Comparison of ENCODE assay signal across 27 cellular contexts in the genomic region with DNA sequence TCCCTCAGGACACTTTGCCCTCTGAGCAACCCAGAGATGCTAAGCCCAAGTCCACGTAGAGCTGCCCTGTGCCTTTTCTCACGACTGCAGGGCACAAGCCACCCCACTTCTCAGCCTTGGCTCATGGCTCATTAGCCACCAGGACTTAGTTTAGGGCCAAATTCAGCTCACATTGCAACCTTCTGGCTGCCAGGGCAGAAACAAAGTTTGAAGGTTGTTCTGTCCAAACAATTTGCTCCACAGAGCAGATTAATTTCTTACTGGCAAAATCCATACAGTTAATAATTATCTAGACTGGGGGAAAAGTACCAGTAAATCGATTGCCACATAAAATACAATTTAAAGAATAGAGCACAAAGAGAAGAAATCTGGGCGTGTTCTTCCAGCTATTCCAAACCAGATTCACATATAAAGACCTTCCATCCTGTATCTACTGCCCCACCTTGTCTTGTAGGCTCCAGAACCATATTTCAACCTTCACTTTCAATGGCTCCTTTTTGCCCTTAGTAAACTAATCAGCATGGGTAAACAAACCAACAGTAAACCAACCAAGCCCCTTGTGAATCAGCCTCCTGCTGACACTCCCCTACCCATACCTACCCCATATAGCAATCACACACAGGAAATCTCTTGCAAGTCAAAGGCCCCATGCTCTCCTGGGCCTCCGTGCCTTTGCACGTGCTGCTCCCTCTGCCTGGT.
DNase-seq lines count a peak whose midpoint lies in the region; ATAC-seq, FAIRE-seq and TF ChIP-seq lines count a peak whose summit lies in the region.
"Had no signal": no experiment of that assay in that cellular context is flagged by ENCODE, and none has a peak within 500 bp of the region (broad histone marks: within the 10 kb centered on the region; RNA-seq: fewer than 3 reads in every experiment).

No MANE protein-coding gene starts in this region.

- H3K23ac ChIP-seq in H1 (ENCODE audit: insufficient read length): no peak overlapping the region

- DNase-seq in breast epithelium (ENCODE audit: low spot score in 2 of 2) (no peak), mammary epithelial cell (no peak), H1 (ENCODE audit: low read depth in 1 of 2, low spot score in 2 of 2) (no peak), mucosa of descending colon (peak; percentile 68 to 83 (median 74)), type B pancreatic cell (ENCODE audit: extremely low spot score, unreplicated experiment) (no peak), AG08396 (ENCODE audit: low spot score) (no peak), cerebellum (ENCODE audit: low spot score) (no peak), DMS79 treated with DMSO at 0.1 percent for 48 hours (lab: John Stamatoyannopoulos, UW) (no peak)
- DNase-seq: 8988T; activated B cell treated with CpG ODN at 0.5 μM for 24 hours; activated CD8-positive, alpha-beta T cell treated with anti-CD3 and anti-CD28 coated beads, Interleukin-2, amount 10 ng/mL, durations not matched to agents 7 days and 5 days; activated naive CD4-positive, alpha-beta T cell treated with anti-CD3 and anti-CD28 coated beads, Interleukin-2, amount 50 U/mL, for 16 hours; activated T-cell treated with anti-CD3 and anti-CD28 coated beads, Interleukin-2, amount 50 U/mL, for 48 hours; EL; hypothalamus; left cardiac atrium; NCI-H2029; NCI-H524 treated with DMSO at 0.1 percent for 48 hours; stimulated activated CD4-positive, alpha-beta T cell treated with anti-CD3 and anti-CD28 coated beads, Interleukin-4, amount 100 ng/mL, for 1 hour; T-cell had no signal

- H3K4me3 ChIP-seq in breast epithelium: no peak overlapping the region
- H3K4me3 ChIP-seq in mammary epithelial cell (replicated peaks in 1 of 3; ENCODE audit: insufficient read depth in 1 of 3, low read depth in 2 of 3, low read length in 3 of 3): no peak overlapping the region
- H3K4me3 ChIP-seq in H1 (ENCODE audit: extremely low read depth in 1 of 4, insufficient read depth in 2 of 4, low read depth in 3 of 4, low read length in 4 of 4): no peak overlapping the region
- H3K4me3 ChIP-seq in mucosa of descending colon: no peak overlapping the region
- H3K4me3 ChIP-seq: HAP-1, skin epidermis, thoracic aorta had no signal

- POLR2A ChIA-PET in H1 (lab: Charles Lee; ENCODE audit: partially characterized antibody): interaction anchor here (0.6 to 1.0 kb wide), 2 partner anchors 16 to 243 kb away, joined by 3 read pairs; partner anchors contain the start of gene CD24

- no peak for FAIRE-seq in H1 (lab: Jason Lieb, UNC)
- FAIRE-seq: astrocyte, colon had no signal

- peaks cover 2% of the 10 kb centered on the region for H3K23me2 ChIP-seq in H1 (ENCODE audit: low read depth, low read length)

- no peak overlapping the region for H3K18ac ChIP-seq in H1 (ENCODE audit: extremely low read depth, low read length)

- H4K91ac ChIP-seq in H1 (replicated peaks; ENCODE audit: insufficient read length, low read length): peak overlapping the region; percentile 54

- H3K14ac ChIP-seq in H1 (ENCODE audit: insufficient read length): no peak overlapping the region

- H3K36me3 ChIP-seq in breast epithelium: no peaks in the 10 kb centered on the region
- H3K36me3 ChIP-seq in mammary epithelial cell (ENCODE audit: insufficient read depth, low read length): no peaks in the 10 kb centered on the region
- H3K36me3 ChIP-seq in H1 (ENCODE audit: control insufficient read depth in 2 of 4, insufficient read depth in 4 of 4, low read length in 3 of 4): no peaks in the 10 kb centered on the region
- H3K36me3 ChIP-seq in mucosa of descending colon (ENCODE audit: low read depth): no peaks in the 10 kb centered on the region
- H3K36me3 ChIP-seq: HAP-1, thoracic aorta had no signal

- dilution Hi-C loops in mammary epithelial cell (cut with HindIII; ENCODE audit: low sequenced_read_pairs): no loop called here

- no peak for TF ChIP-seq RAD21 in H1 (IDR thresholded peaks at IDR 0.05 in 1 of 2, conservative IDR thresholded peaks at IDR 0.05 in 1 of 2; ENCODE audit: low read depth in 2 of 2, low read length in 2 of 2)

- no peak overlapping the region for H4K5ac ChIP-seq in H1 (ENCODE audit: insufficient read length, low read depth, low read length)

- H2BK120ac ChIP-seq in H1 (replicated peaks; ENCODE audit: low read depth, low read length): peak overlapping the region; percentile 34

- TF ChIP-seq CTCF in breast epithelium (IDR thresholded peaks at IDR 0.05) (no peak), mammary epithelial cell (conservative IDR thresholded peaks at IDR 0.05 in 1 of 2, IDR thresholded peaks at IDR 0.05 in 1 of 2; ENCODE audit: extremely low read depth in 1 of 2, insufficient read depth in 1 of 2, low read depth in 1 of 2, low read length in 2 of 2) (no peak), H1 (IDR thresholded peaks at IDR 0.05; ENCODE audit: control extremely low read depth in 1 of 3, insufficient read depth in 1 of 3, low read depth in 1 of 3, low read length in 3 of 3) (no peak), mucosa of descending colon (IDR thresholded peaks at IDR 0.05) (no peak), type B pancreatic cell (conservative IDR thresholded peaks at IDR 0.05) (no peak)

- H2BK12ac ChIP-seq in H1 (ENCODE audit: low read depth, low read length): peak overlapping the region; percentile 31; the same call in 1 of the 2 replicates

- CTCF ChIA-PET in mammary epithelial cell (lab: Charles Lee; ENCODE audit: low non-redundant PET) (no interaction called here), H1 (lab: Charles Lee; ENCODE audit: partially characterized antibody) (no interaction called here)

- no peaks in the 10 kb centered on the region for H3K79me1 ChIP-seq in H1 (ENCODE audit: low read depth, low read length)

- H3K27me3 Mint-ChIP-seq in type B pancreatic cell: no peaks in the 10 kb centered on the region
- H3K27me3 Mint-ChIP-seq: activated B cell treated with CpG ODN at 0.5 μM for 24 hours had no signal

- H4K20me1 ChIP-seq in mammary epithelial cell (ENCODE audit: insufficient read depth, low read length) (no peaks in the 10 kb centered on the region), H1 (replicated peaks in 1 of 2; ENCODE audit: control insufficient read depth in 1 of 2, insufficient read depth in 2 of 2, low read length in 2 of 2) (no peaks in the 10 kb centered on the region)

- in situ Hi-C loops in mammary epithelial cell (cut with MboI; ENCODE audit: low sequenced_read_pairs in 2 of 2): no loop called here

- H3K36me3 Mint-ChIP-seq in type B pancreatic cell: peaks cover 3% of the 10 kb centered on the region
- H3K36me3 Mint-ChIP-seq: T-cell had no signal

- H3K27ac Mint-ChIP-seq in type B pancreatic cell: peak overlapping the region; percentile 86
- H3K27ac Mint-ChIP-seq: activated B cell treated with CpG ODN at 0.5 μM for 24 hours; activated CD8-positive, alpha-beta T cell treated with anti-CD3 and anti-CD28 coated beads, Interleukin-2, amount 10 ng/mL, durations not matched to agents 7 days and 5 days; T-cell had no signal

- ATAC-seq in mucosa of descending colon: peak; percentile 79
- ATAC-seq: activated CD8-positive, alpha-beta T cell treated with anti-CD3 and anti-CD28 coated beads, Interleukin-2, amount 10 ng/mL, durations not matched to agents 7 days and 5 days; left cardiac atrium; Right ventricle myocardium inferior; T-cell had no signal

- H3K4me2 ChIP-seq in mammary epithelial cell (ENCODE audit: insufficient read depth, low read depth, low read length) (no peak overlapping the region), H1 (ENCODE audit: insufficient read depth in 1 of 2, low read depth in 2 of 2, low read length in 2 of 2) (no peak overlapping the region)

- H4K8ac ChIP-seq in H1 (ENCODE audit: extremely low read depth, insufficient read depth, low read length): no peak overlapping the region; the same call in 1 of the 2 replicates

- H2AFZ ChIP-seq in mammary epithelial cell (ENCODE audit: low read depth, low read length) (no peak overlapping the region), H1 (ENCODE audit: low read length) (no peak overlapping the region; the same call in 1 of the 2 replicates)
- H2AFZ ChIP-seq: parathyroid adenoma had no signal

- H2BK20ac ChIP-seq in H1 (ENCODE audit: low read length): peak overlapping the region; percentile 3; the same call in 1 of the 2 replicates

- no peaks in the 10 kb centered on the region for H3K79me2 ChIP-seq in mammary epithelial cell (ENCODE audit: insufficient read depth, low read length)
- H3K79me2 ChIP-seq in H1 (ENCODE audit: control insufficient read depth in 1 of 2, insufficient read depth in 2 of 2, low read length in 2 of 2): no peaks in the 10 kb centered on the region
- H3K79me2 ChIP-seq: parathyroid adenoma had no signal

- BruUV-seq in mammary epithelial cell (replicated peaks; lab: Mats Ljungman, UMichigan): no TSS peak

- peaks cover 18% of the 10 kb centered on the region for H3K9me3 Mint-ChIP-seq in type B pancreatic cell

- peaks cover 25% of the 10 kb centered on the region for H3K4me1 Mint-ChIP-seq in type B pancreatic cell (ENCODE audit: unreplicated experiment)
- H3K4me1 Mint-ChIP-seq: T-cell had no signal

- peak overlapping the region; percentile 45 for H3K4me3 Mint-ChIP-seq in type B pancreatic cell
- H3K4me3 Mint-ChIP-seq: activated B cell treated with CpG ODN at 0.5 μM for 24 hours; activated CD8-positive, alpha-beta T cell treated with anti-CD3 and anti-CD28 coated beads, Interleukin-2, amount 10 ng/mL, durations not matched to agents 7 days and 5 days; T-cell had no signal

- H3K27me3 ChIP-seq in breast epithelium (no peaks in the 10 kb centered on the region), mammary epithelial cell (ENCODE audit: insufficient read depth, low read length) (no peaks in the 10 kb centered on the region), H1 (replicated peaks in 1 of 4; ENCODE audit: control insufficient read depth in 3 of 4, extremely low read depth in 1 of 4, insufficient read depth in 3 of 4, low read length in 3 of 4) (no peaks in the 10 kb centered on the region)

- intact Hi-C loops in breast epithelium (cut with DNase I; ENCODE audit: low total_unique reads): no loop called here
- intact Hi-C loops in mammary epithelial cell (cut with micrococcal nuclease): no loop called here
- intact Hi-C loops in mucosa of descending colon (cut with DNase I, micrococcal nuclease): no loop called here

- no peak for TF ChIP-seq POLR2A in breast epithelium (IDR thresholded peaks at IDR 0.05)
- TF ChIP-seq POLR2A in H1 (IDR thresholded peaks at IDR 0.05; ENCODE audit: control extremely low read depth in 1 of 2, low read depth in 2 of 2, low read length in 2 of 2): no peak

- H3K4ac ChIP-seq in H1 (replicated peaks; ENCODE audit: insufficient read length, low read depth, low read length): peak overlapping the region; percentile 27

- H2BK5ac ChIP-seq in H1 (ENCODE audit: low read depth, low read length): no peak overlapping the region

- H3K9me3 ChIP-seq in breast epithelium: peaks cover 0 to 8% of the 10 kb centered on the region in 2 donors
- H3K9me3 ChIP-seq in mammary epithelial cell (replicated peaks; ENCODE audit: insufficient read depth, low read length): no peaks in the 10 kb centered on the region
- H3K9me3 ChIP-seq in H1 (ENCODE audit: insufficient read depth in 2 of 2, low read depth in 1 of 2, low read length in 1 of 2): peaks cover 6 to 8% of the 10 kb centered on the region in 2 experiments; a peak in 2 of 4 replicates
- H3K9me3 ChIP-seq in mucosa of descending colon: peaks cover 9% of the 10 kb centered on the region
- H3K9me3 ChIP-seq: HAP-1, thoracic aorta had no signal

- H3K4me1 ChIP-seq in breast epithelium (no peaks in the 10 kb centered on the region), mammary epithelial cell (ENCODE audit: insufficient read depth, low read length) (peaks cover 8% of the 10 kb centered on the region), H1 (replicated peaks in 1 of 4; ENCODE audit: control insufficient read depth in 3 of 4, insufficient read depth in 4 of 4, low read length in 3 of 4) (no peaks in the 10 kb centered on the region; a peak in 1 of 7 replicates), mucosa of descending colon (ENCODE audit: low read depth) (peaks cover 21% of the 10 kb centered on the region)
- H3K4me1 ChIP-seq: HAP-1 had no signal

- WGBS in mammary epithelial cell (ENCODE audit: low coverage, missing lambda C conversion rate): 81% methylated on average over 6 of the region's 6 CpGs
- WGBS in H1 (ENCODE audit: extremely low coverage in 1 of 2, insufficient coverage in 1 of 2, insufficient read length in 1 of 2, insufficient replicate concordance in 2 of 2, low coverage in 1 of 2, low lambda C conversion rate in 2 of 2, missing lambda C conversion rate in 1 of 2), 2 experiments: 83% methylated on average over 6 of the region's 6 CpGs; no CpG with 5 or more reads in 1 of the 2 experiments

- peak overlapping the region; percentile 23 to 51 for H3K27ac ChIP-seq in breast epithelium
- H3K27ac ChIP-seq in mammary epithelial cell (ENCODE audit: insufficient read depth, low read depth, low read length): no peak overlapping the region
- no peak overlapping the region for H3K27ac ChIP-seq in H1 (ENCODE audit: low read depth, low read length)
- H3K27ac ChIP-seq: parathyroid adenoma, skin epidermis, thoracic aorta had no signal

- H3K56ac ChIP-seq in H1 (replicated peaks; ENCODE audit: insufficient read length, low read depth, low read length): no peak overlapping the region

- no peak overlapping the region for H2BK15ac ChIP-seq in H1 (ENCODE audit: low read length)

- no peak overlapping the region for H3K9ac ChIP-seq in mammary epithelial cell (ENCODE audit: insufficient read depth, low read length)
- H3K9ac ChIP-seq in H1 (replicated peaks in 1 of 4; ENCODE audit: extremely low read depth in 1 of 4, low read depth in 3 of 4, low read length in 3 of 4): no peak overlapping the region
- H3K9ac ChIP-seq: parathyroid adenoma had no signal

- H2AK5ac ChIP-seq in H1 (ENCODE audit: low read depth, low read length): no peak overlapping the region

- TF ChIP-seq EP300 in H1 (IDR thresholded peaks at IDR 0.05; ENCODE audit: borderline replicate concordance in 1 of 2, low read depth in 2 of 2, low read length in 2 of 2): no peak

Comparison
In these comparisons a context has a peak if more than half of its experiments do, and no peak if none do; other contexts are left out.
1. H3K27ac ChIP-seq: peak in breast epithelium (2 of 2); none in mammary epithelial cell (single experiment) and H1 (single experiment).
2. DNase-seq: peak in mucosa of descending colon (3 of 3); none in breast epithelium (0 of 2), mammary epithelial cell (single experiment), H1 (0 of 2), type B pancreatic cell (single experiment), AG08396 (single experiment), cerebellum (single experiment) and DMS79 treated with DMSO at 0.1 percent for 48 hours (single experiment).